ENCODE assay signal across 8 cellular contexts in genomic region chr22:36331912-36332622, GRCh38. TPM values are rescaled to one million over a fixed set of nuclear protein-coding genes. Genes with fewer than 3 reads are reported as not detected.
DNase-seq lines count a peak whose midpoint lies in the region; FAIRE-seq and TF ChIP-seq lines count a peak whose summit lies in the region.

No MANE protein-coding gene starts in this region.

- no peak for FAIRE-seq in D721Med (lab: Jason Lieb, UNC)

- H3K4me2 ChIP-seq in OCI-LY3 (ENCODE audit: low read length): peak overlapping the region; percentile 78

- peaks cover 98% of the 10 kb centered on the region for H3K4me1 Mint-ChIP-seq in activated naive CD4-positive, alpha-beta T cell treated with anti-CD3 and anti-CD28 coated beads for 36 hours (ENCODE audit: low read depth)

- no peaks in the 10 kb centered on the region for H3K9me3 ChIP-seq in AG04450 (ENCODE audit: control insufficient read depth, insufficient read depth, low read length)
- no peaks in the 10 kb centered on the region for H3K9me3 ChIP-seq in OCI-LY3 (ENCODE audit: insufficient read depth, low read length)

- no peaks in the 10 kb centered on the region for H3K9me3 Mint-ChIP-seq in activated naive CD4-positive, alpha-beta T cell treated with anti-CD3 and anti-CD28 coated beads for 36 hours

- no peak overlapping the region for H2AFZ ChIP-seq in OCI-LY3 (ENCODE audit: low read depth, low read length)

- no peaks in the 10 kb centered on the region for H3K27me3 Mint-ChIP-seq in activated naive CD4-positive, alpha-beta T cell treated with anti-CD3 and anti-CD28 coated beads for 36 hours (ENCODE audit: low read depth)

- H3K4me1 ChIP-seq in OCI-LY3 (ENCODE audit: low read length): peaks cover 50% of the 10 kb centered on the region

- H3K36me3 Mint-ChIP-seq in activated naive CD4-positive, alpha-beta T cell treated with anti-CD3 and anti-CD28 coated beads for 36 hours (ENCODE audit: low read depth): peaks cover 78% of the 10 kb centered on the region

- no peak overlapping the region for H3K4me3 ChIP-seq in AG04450 (ENCODE audit: low read depth, low read length)
- H3K4me3 ChIP-seq in OCI-LY3 (ENCODE audit: low read length): peak overlapping the region; percentile 74

- CTCF ChIA-PET in AG04450 (lab: Charles Lee): interaction anchor here (0.9 to 3.5 kb wide), 3 partner anchors 12 to 138 kb away, joined by 3 to 21 read pairs (median 6); no protein-coding TSS in a partner anchor
- CTCF ChIA-PET in activated naive CD4-positive, alpha-beta T cell treated with anti-CD3 and anti-CD28 coated beads for 36 hours (lab: Charles Lee): interaction anchor here (0.6 to 4.5 kb wide), 7 partner anchors 27 to 154 kb away, joined by 3 to 34 read pairs (median 5); no protein-coding TSS in a partner anchor

- intact Hi-C loops in activated naive CD4-positive, alpha-beta T cell treated with anti-CD3 and anti-CD28 coated beads for 36 hours (cut with micrococcal nuclease): loop anchor here (1.0 to 2.0 kb wide), 7 partner anchors 7 to 197 kb away; partner anchors contain the start of gene EIF3D
- intact Hi-C loops in cardiac septum (cut with DNase I): loop anchor here (1.0 to 2.0 kb wide), 2 partner anchors 55 to 133 kb away; partner anchors contain the start of gene MYH9

- H4K20me1 ChIP-seq in OCI-LY3 (ENCODE audit: insufficient read depth, low read length): peaks cover 25% of the 10 kb centered on the region

- TF ChIP-seq CTCF in AG04450 (IDR thresholded peaks at IDR 0.05; ENCODE audit: low read depth, low read length) (peak; percentile 4; the same call in 1 of the 2 replicates), GM20000 (IDR thresholded peaks at IDR 0.05; ENCODE audit: extremely low read depth, missing control alignments) (no peak), OCI-LY3 (IDR thresholded peaks at IDR 0.05; ENCODE audit: low read depth, low read length) (no peak), D721Med (IDR thresholded peaks at IDR 0.05; ENCODE audit: insufficient read depth, missing control alignments) (no peak)

- no peak for DNase-seq in AG04450 (ENCODE audit: low read depth, low spot score)
- DNase-seq in GM20000 (ENCODE audit: low spot score): peak; percentile 49
- DNase-seq in activated naive CD4-positive, alpha-beta T cell treated with anti-CD3 and anti-CD28 coated beads for 36 hours: peak; percentile 87
- peak; percentile 88 for DNase-seq in cardiac septum (ENCODE audit: low spot score)
- peak; percentile 55 for DNase-seq in renal cortical epithelial cell (ENCODE audit: low read depth)
- DNase-seq in D721Med (ENCODE audit: insufficient read length, low spot score): no peak
- DNase-seq in NCI-H345 (lab: John Stamatoyannopoulos, UW): no peak

- H3K27me3 ChIP-seq in AG04450 (ENCODE audit: control insufficient read depth, insufficient read depth, low read length): no peaks in the 10 kb centered on the region
- no peaks in the 10 kb centered on the region for H3K27me3 ChIP-seq in OCI-LY3 (ENCODE audit: low read depth, low read length)

- H3K27ac ChIP-seq in AG04450 (ENCODE audit: low read depth, low read length): peak overlapping the region; percentile 100
- peak overlapping the region; percentile 92 for H3K27ac ChIP-seq in OCI-LY3 (ENCODE audit: low read length)

- POLR2A ChIA-PET in AG04450 (lab: Yijun Ruan, JAX): interaction anchor here (0.6 to 2.0 kb wide), 11 partner anchors 12 to 140 kb away, joined by 3 to 7 read pairs (median 5); partner anchors contain the start of gene MYH9

- H3K79me2 ChIP-seq in OCI-LY3 (ENCODE audit: low read length): peaks cover 100% of the 10 kb centered on the region

- peak overlapping the region; percentile 100 for H3K27ac Mint-ChIP-seq in activated naive CD4-positive, alpha-beta T cell treated with anti-CD3 and anti-CD28 coated beads for 36 hours

- peaks cover 92% of the 10 kb centered on the region for H3K36me3 ChIP-seq in OCI-LY3 (replicated peaks; ENCODE audit: low read depth, low read length)

- peak overlapping the region; percentile 80 for H3K4me3 Mint-ChIP-seq in activated naive CD4-positive, alpha-beta T cell treated with anti-CD3 and anti-CD28 coated beads for 36 hours

- peak overlapping the region; percentile 89 for H3K9ac ChIP-seq in OCI-LY3 (ENCODE audit: low read length)

RNA-seq across cellular contexts. Expression of gene MYH9, which starts 55.7 kb away (rescaled TPM):
- 338 and 432 TPM in 2 replicates for polyA plus RNA-seq in AG04450 (2011; rRNA removed)
- polyA minus RNA-seq in AG04450 (2011; rRNA and poly(A)+ RNA removed): 1,487 and 1,729 TPM in 2 replicates
- total RNA-seq in activated naive CD4-positive, alpha-beta T cell treated with anti-CD3 and anti-CD28 coated beads for 36 hours: 100 to 1,000 TPM; 574 to 625 TPM
- total RNA-seq in cardiac septum: 282 TPM
- total RNA-seq in renal cortical epithelial cell: 1,031 and 1,268 TPM in 2 replicates

Comparison
In these comparisons a context has a peak if more than half of its experiments do, and no peak if none do; other contexts are left out.
1. DNase-seq: peak in GM20000 (single experiment), activated naive CD4-positive, alpha-beta T cell treated with anti-CD3 and anti-CD28 coated beads for 36 hours (single experiment), cardiac septum (single experiment) and renal cortical epithelial cell (single experiment); none in AG04450 (single experiment), D721Med (single experiment) and NCI-H345 (single experiment).